Comparison of ENCODE assay signal across 28 cellular contexts in genomic region chr3:57500506-57500905, GRCh38. TPM values are rescaled to one million over a fixed set of nuclear protein-coding genes. Genes with fewer than 3 reads are reported as not detected.
"Had no signal": no experiment of that assay in that cellular context is flagged by ENCODE, and none has a peak within 500 bp of the region (broad histone marks: within the 10 kb centered on the region; RNA-seq: fewer than 3 reads in every experiment).

No MANE protein-coding gene starts in this region.

- DNase-seq: activated CD4-positive, alpha-beta T cell treated with anti-CD3 and anti-CD28 coated beads for 4 hours; activated CD4-positive, alpha-beta T cell treated with anti-CD3 and anti-CD28 coated beads, Interleukin-2, amount 50 U/mL, for 4 hours; activated naive CD4-positive, alpha-beta T cell; activated T-cell treated with anti-CD3 and anti-CD28 coated beads for 4 hours; activated T-cell treated with anti-CD3 and anti-CD28 coated beads, Interleukin-2, amount 50 U/mL, for 72 hours; anterior cingulate cortex; dorsolateral prefrontal cortex; effector memory CD4-positive, alpha-beta T cell; hippocampal formation; left lung; lower lobe of right lung; mesenchymal stem cell; natural killer cell; occipital lobe; right lobe of liver; stimulated activated CD4-positive, alpha-beta T cell treated with anti-CD3 and anti-CD28 coated beads, Interleukin-12 subunit alpha, Interleukin-12 subunit beta, amount 100 ng/mL, for 4 hours; stimulated activated CD4-positive, alpha-beta T cell treated with anti-CD3 and anti-CD28 coated beads, Interleukin-4, amount 100 ng/mL, for 1 hour; stimulated activated naive CD8-positive, alpha-beta T cell treated with anti-CD3 and anti-CD28 coated beads, Interleukin-15, Interleukin-2, amounts not matched to agents 100 U/mL and 50 U/mL, for 24 hours; T-helper 2 cell; testis; transverse colon had no signal

- H3K36me3 ChIP-seq: gastroesophageal sphincter, left lung, lower lobe of right lung, neural progenitor cell, right lobe of liver, transverse colon had no signal

- H3K9me3 ChIP-seq: gastroesophageal sphincter, left lung, lower lobe of right lung, right lobe of liver, testis, transverse colon had no signal

- FAIRE-seq: bronchial epithelial cell had no signal

- H3K9ac ChIP-seq: neural progenitor cell had no signal

- H3K27ac ChIP-seq: coronary artery, dorsolateral prefrontal cortex, gastroesophageal sphincter, left lung, lower lobe of right lung, neural progenitor cell, right lobe of liver, testis, transverse colon, VCaP had no signal

- H3K4me1 ChIP-seq: gastroesophageal sphincter, left lung, lower lobe of right lung, neural progenitor cell, right lobe of liver, testis had no signal

- H3K27me3 ChIP-seq: dorsolateral prefrontal cortex, gastroesophageal sphincter, left lung, neural progenitor cell, right lobe of liver, testis, transverse colon had no signal

- H3K4me2 ChIP-seq: neural progenitor cell had no signal

- H3K4me3 ChIP-seq: coronary artery, dorsolateral prefrontal cortex, gastroesophageal sphincter, left lung, lower lobe of right lung, neural progenitor cell, right lobe of liver, testis, transverse colon had no signal

- H2AFZ ChIP-seq: neural progenitor cell had no signal

- ATAC-seq: activated naive CD4-positive, alpha-beta T cell treated with anti-CD3 and anti-CD28 coated beads, Interleukin-2, amount 50 U/mL, for 72 hours; activated T-cell treated with anti-CD3 and anti-CD28 coated beads, Interleukin-2, amount 50 U/mL, for 72 hours; gastroesophageal sphincter; left lung; lower lobe of right lung; natural killer cell; stimulated activated naive CD8-positive, alpha-beta T cell treated with anti-CD3 and anti-CD28 coated beads, Interleukin-15, Interleukin-2, amounts not matched to agents 100 U/mL and 50 U/mL, for 24 hours had no signal

RNA-seq across cellular contexts. Expression of gene DNAH12, which starts 43.6 kb away (rescaled TPM):
- total RNA-seq: kidney epithelial cell, transverse colon had no signal
